ENCODE assay signal across 8 cellular contexts in genomic region chr15:76576526-76577279, GRCh38.
A peak's percentile ranks its signal among the peaks of the same experiment; 100 is the strongest.
DNase-seq lines count a peak whose midpoint lies in the region; ATAC-seq, FAIRE-seq and TF ChIP-seq lines count a peak whose summit lies in the region.

No MANE protein-coding gene starts in this region.

- peak overlapping the region; percentile 34 to 50 for H3K4me3 ChIP-seq in duodenal mucosa (ENCODE audit: low read depth in 1 of 2, low read length in 2 of 2)
- H3K4me3 ChIP-seq in lung: no peak overlapping the region
- no peak overlapping the region for H3K4me3 ChIP-seq in BE2C (ENCODE audit: low read depth, low read length)

- no peaks in the 10 kb centered on the region for H3K27me3 Mint-ChIP-seq in activated naive CD4-positive, alpha-beta T cell treated with anti-CD3 and anti-CD28 coated beads for 36 hours (ENCODE audit: low read depth)

- H3K36me3 Mint-ChIP-seq in activated naive CD4-positive, alpha-beta T cell treated with anti-CD3 and anti-CD28 coated beads for 36 hours (ENCODE audit: low read depth): peaks cover 12% of the 10 kb centered on the region

- H3K36me3 ChIP-seq in duodenal mucosa (ENCODE audit: control insufficient read depth in 1 of 2, insufficient read depth in 2 of 2, low read length in 2 of 2): no peaks in the 10 kb centered on the region
- H3K36me3 ChIP-seq in lung (ENCODE audit: control insufficient read depth in 2 of 2, insufficient read depth in 2 of 2, low read length in 2 of 2): peaks cover 1 to 5% of the 10 kb centered on the region in 2 donors
- H3K36me3 ChIP-seq in BE2C: no peaks in the 10 kb centered on the region

- H3K4me1 ChIP-seq in duodenal mucosa (ENCODE audit: control insufficient read depth in 1 of 2, insufficient read depth in 2 of 2, low read length in 2 of 2) (peaks cover 14 to 23% of the 10 kb centered on the region in 2 donors), lung (ENCODE audit: control insufficient read depth in 2 of 2, insufficient read depth in 2 of 2, low read length in 2 of 2) (peaks cover 2 to 5% of the 10 kb centered on the region in 2 donors), BE2C (no peaks in the 10 kb centered on the region)

- ATAC-seq in lung (ENCODE audit: insufficient read depth, low FRiP score): peak; percentile 66
- no peak for ATAC-seq in HG03457 (IDR thresholded peaks at IDR 0.05; ENCODE audit: unreplicated experiment)
- ATAC-seq in GM21619 (IDR thresholded peaks at IDR 0.05; ENCODE audit: unreplicated experiment): no peak

- WGBS in lung, 2 donors: 62 to 76% methylated on average over 9 of the region's 9 CpGs

- peak overlapping the region in 1 of 2 donors; percentile 18 for H3K9ac ChIP-seq in duodenal mucosa (ENCODE audit: low read depth in 1 of 2, low read length in 2 of 2)

- peak; percentile 35 for DNase-seq in activated naive CD4-positive, alpha-beta T cell treated with anti-CD3 and anti-CD28 coated beads for 36 hours
- no peak for DNase-seq in activated naive CD4-positive, alpha-beta T cell treated with anti-CD3 and anti-CD28 coated beads, Interleukin-2, amount 50 U/mL, for 16 hours
- DNase-seq in lung (ENCODE audit: low spot score): peak; percentile 69
- peak; percentile 16 for DNase-seq in urothelium cell line (ENCODE audit: low spot score)
- no peak for DNase-seq in BE2C

- peaks cover 4 to 6% of the 10 kb centered on the region in 2 donors for H3K9me3 ChIP-seq in duodenal mucosa (ENCODE audit: control insufficient read depth in 1 of 2, low read length in 2 of 2)
- H3K9me3 ChIP-seq in lung (ENCODE audit: control insufficient read depth in 2 of 2, insufficient read depth in 1 of 2, low read length in 1 of 2): no peaks in the 10 kb centered on the region
- no peaks in the 10 kb centered on the region for H3K9me3 ChIP-seq in BE2C

- no peaks in the 10 kb centered on the region for H3K27me3 ChIP-seq in duodenal mucosa (ENCODE audit: control insufficient read depth in 1 of 2, insufficient read depth in 2 of 2, low read length in 2 of 2)
- H3K27me3 ChIP-seq in lung (ENCODE audit: control insufficient read depth, insufficient read depth): no peaks in the 10 kb centered on the region
- no peaks in the 10 kb centered on the region for H3K27me3 ChIP-seq in BE2C

- no peak for TF ChIP-seq CTCF in lung (IDR thresholded peaks at IDR 0.05; ENCODE audit: control extremely low read depth, extremely low read depth)
- no peak for TF ChIP-seq CTCF in BE2C (IDR thresholded peaks at IDR 0.05; ENCODE audit: low read depth, low read length)

- intact Hi-C loops in activated naive CD4-positive, alpha-beta T cell treated with anti-CD3 and anti-CD28 coated beads for 36 hours (cut with micrococcal nuclease): loop anchor here (2.0 to 10.0 kb wide), 3 partner anchors 176 to 288 kb away; no protein-coding TSS in a partner anchor

- CTCF ChIA-PET in activated naive CD4-positive, alpha-beta T cell treated with anti-CD3 and anti-CD28 coated beads for 36 hours (lab: Charles Lee): no interaction called here

- no peak overlapping the region for H3K27ac ChIP-seq in duodenal mucosa (ENCODE audit: low read depth, low read length)
- no peak overlapping the region for H3K27ac ChIP-seq in lung (ENCODE audit: low read depth in 1 of 2, low read length in 1 of 2)

- H3K4me1 Mint-ChIP-seq in activated naive CD4-positive, alpha-beta T cell treated with anti-CD3 and anti-CD28 coated beads for 36 hours (ENCODE audit: low read depth): peaks cover 27% of the 10 kb centered on the region

- H3K9me3 Mint-ChIP-seq in activated naive CD4-positive, alpha-beta T cell treated with anti-CD3 and anti-CD28 coated beads for 36 hours: peaks cover 2% of the 10 kb centered on the region

- FAIRE-seq in urothelium cell line (lab: Jason Lieb, UNC): no peak

- no peak overlapping the region for H3K27ac Mint-ChIP-seq in activated naive CD4-positive, alpha-beta T cell treated with anti-CD3 and anti-CD28 coated beads for 36 hours

- H3K4me3 Mint-ChIP-seq in activated naive CD4-positive, alpha-beta T cell treated with anti-CD3 and anti-CD28 coated beads for 36 hours: no peak overlapping the region

Comparison
In these comparisons a context has a peak if more than half of its experiments do, and no peak if none do; other contexts are left out.
1. DNase-seq: peak in activated naive CD4-positive, alpha-beta T cell treated with anti-CD3 and anti-CD28 coated beads for 36 hours (single experiment), lung (single experiment) and urothelium cell line (single experiment); none in activated naive CD4-positive, alpha-beta T cell treated with anti-CD3 and anti-CD28 coated beads, Interleukin-2, amount 50 U/mL, for 16 hours (single experiment) and BE2C (single experiment).
2. H3K4me3 ChIP-seq: peak in duodenal mucosa (2 of 2); none in lung (single experiment) and BE2C (single experiment).